8 cellular contexts compared by ENCODE assay signal in the genomic region with DNA sequence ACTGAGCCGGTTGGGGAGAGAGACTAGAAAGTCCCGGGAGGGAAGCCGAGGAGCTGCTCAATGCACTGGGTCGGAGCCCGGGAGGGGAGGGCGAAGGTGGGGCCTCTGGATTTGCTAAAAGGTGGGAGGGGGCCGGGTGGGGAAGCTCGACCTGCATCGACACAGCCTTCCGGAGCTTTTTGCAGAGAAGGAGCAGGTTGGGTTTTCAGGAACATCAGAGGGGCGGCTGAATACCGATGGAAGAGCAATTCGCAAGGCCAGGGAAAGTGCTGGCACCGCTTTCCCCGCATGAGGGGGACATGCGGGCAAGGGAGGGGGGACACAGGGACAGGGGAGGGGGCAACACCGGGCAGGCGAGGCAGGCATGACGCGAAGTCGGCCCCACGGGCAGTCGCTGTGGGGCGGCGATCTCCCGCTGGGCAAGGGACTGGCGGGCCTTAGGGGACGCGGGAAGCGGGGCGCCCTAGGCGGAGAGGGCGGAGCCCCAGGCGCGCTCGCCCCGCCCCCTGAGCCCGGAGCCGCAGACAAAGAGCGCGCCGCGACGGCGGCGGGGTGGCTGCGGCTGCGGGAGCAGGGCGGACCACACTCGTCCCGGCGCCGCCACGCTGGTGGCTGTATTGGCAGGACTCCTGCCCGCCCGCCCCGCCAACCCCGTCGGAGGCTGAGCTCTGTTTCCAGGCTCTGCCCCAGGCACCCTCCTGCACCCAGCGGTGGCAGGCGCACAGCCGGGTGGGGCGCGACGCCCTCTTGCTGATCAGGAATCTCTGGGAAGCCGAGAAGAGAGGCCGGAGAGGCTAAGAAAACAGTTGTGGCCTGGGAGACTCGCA. TPM values are rescaled to one million over a fixed set of nuclear protein-coding genes. Genes with fewer than 3 reads are reported as not detected.
A peak's percentile ranks its signal among the peaks of the same experiment; 100 is the strongest.
DNase-seq lines count a peak whose midpoint lies in the region; ATAC-seq and TF ChIP-seq lines count a peak whose summit lies in the region.

No MANE protein-coding gene starts in this region.

- TF ChIP-seq CTCF in foreskin keratinocyte (conservative IDR thresholded peaks at IDR 0.05): no peak
- no peak for TF ChIP-seq CTCF in prostate gland (IDR thresholded peaks at IDR 0.05)

- H3K27ac ChIP-seq in foreskin keratinocyte (no peak overlapping the region), prostate gland (no peak overlapping the region)

- peak; percentile 69 for ATAC-seq in foreskin keratinocyte

- H3K36me3 ChIP-seq in prostate gland: no peaks in the 10 kb centered on the region

- H3K27me3 ChIP-seq in foreskin keratinocyte: peaks cover 10% of the 10 kb centered on the region
- H3K27me3 ChIP-seq in prostate gland (replicated peaks; ENCODE audit: insufficient read depth): no peaks in the 10 kb centered on the region

- TF ChIP-seq POLR2A in prostate gland (IDR thresholded peaks at IDR 0.05): no peak

- peak overlapping the region; percentile 24 to 27 for H3K4me3 ChIP-seq in prostate gland

- intact Hi-C loops in prostate gland (cut with DNase I): no loop called here

- H3K4me1 ChIP-seq in foreskin keratinocyte: no peaks in the 10 kb centered on the region
- no peaks in the 10 kb centered on the region for H3K4me1 ChIP-seq in prostate gland (replicated peaks)

- DNase-seq in EL: peak; percentile 32
- peak; percentile 54 for DNase-seq in NCI-H2171 treated with DMSO at 0.1 percent for 48 hours (lab: John Stamatoyannopoulos, UW)
- DNase-seq in activated T-cell treated with anti-CD3 and anti-CD28 coated beads, Interleukin-2, amount 50 U/mL, for 48 hours: peak; percentile 56 to 71
- no peak for DNase-seq in foreskin keratinocyte
- DNase-seq in prostate gland (ENCODE audit: low spot score): no peak
- DNase-seq in superior temporal gyrus (ENCODE audit: extremely low spot score): no peak
- DNase-seq in middle frontal gyrus (ENCODE audit: extremely low spot score, low spot score): no peak
- no peak for DNase-seq in NCI-H226

- WGBS in prostate gland: 16% methylated on average over 12 of the region's 68 CpGs

- H3K9me3 ChIP-seq in prostate gland: no peaks in the 10 kb centered on the region

RNA-seq across cellular contexts. Expression of gene PDZD4, which starts 11.6 kb away (rescaled TPM):
- total RNA-seq in foreskin keratinocyte: 0.04 and 0.07 TPM in 2 replicates
- polyA plus RNA-seq in foreskin keratinocyte: 0.03 and 0.07 TPM in 2 replicates
- total RNA-seq in prostate gland: 10 to 100 TPM in 1 of 2 donors, 1 to 10 TPM in 1; 7.2 to 16.8 TPM

RNA-seq across cellular contexts. Expression of gene SSR4, which starts 24.3 kb away (rescaled TPM):
- 242 and 269 TPM in 2 replicates for total RNA-seq in foreskin keratinocyte
- polyA plus RNA-seq in foreskin keratinocyte: 386 and 429 TPM in 2 replicates
- total RNA-seq in prostate gland: 100 to 1,000 TPM; 288 to 623 TPM

RNA-seq across cellular contexts. Expression of gene IDH3G, which starts 24.6 kb away (rescaled TPM):
- total RNA-seq in foreskin keratinocyte: 42.9 and 47.4 TPM in 2 replicates
- 57.0 and 61.4 TPM in 2 replicates for polyA plus RNA-seq in foreskin keratinocyte
- 100 to 1,000 TPM; 106 to 122 TPM for total RNA-seq in prostate gland

RNA-seq across cellular contexts. Expression of gene SRPK3, which starts 37.9 kb away (rescaled TPM):
- total RNA-seq in foreskin keratinocyte (0.03 and 0.04 TPM in 2 replicates), prostate gland (1 to 10 TPM; 1.4 to 2.7 TPM)
- polyA plus RNA-seq in foreskin keratinocyte: 0.10 and 0.15 TPM in 2 replicates

RNA-seq across cellular contexts. Expression of gene PLXNB3, which starts 54.7 kb away (rescaled TPM):
- total RNA-seq in foreskin keratinocyte (5.3 and 5.4 TPM in 2 replicates), prostate gland (10 to 100 TPM; 20.9 to 52.7 TPM)
- polyA plus RNA-seq in foreskin keratinocyte: 6.1 and 8.3 TPM in 2 replicates

Comparison
In these comparisons a context has a peak if more than half of its experiments do, and no peak if none do; other contexts are left out.
1. DNase-seq: peak in EL (single experiment), NCI-H2171 treated with DMSO at 0.1 percent for 48 hours (single experiment) and activated T-cell treated with anti-CD3 and anti-CD28 coated beads, Interleukin-2, amount 50 U/mL, for 48 hours (2 of 2); none in foreskin keratinocyte (0 of 2), prostate gland (single experiment), superior temporal gyrus (single experiment), middle frontal gyrus (single experiment) and NCI-H226 (single experiment).